1 cellular context compared by ENCODE assay signal in genomic region chr19:36749613-36750012, GRCh38.
TF ChIP-seq lines count a peak whose summit lies in the region.

No MANE protein-coding gene starts in this region.

TF ChIP-seq in K562, 482 proteins besides CTCF, POLR2A, EP300 and RAD21:
- TF ChIP-seq CBX1 (IDR thresholded peaks at IDR 0.05; ENCODE audit: low read depth) (peak; percentile 23; the same call in 1 of the 2 replicates), ZNF75A (CRISPR knock-in tag; IDR thresholded peaks at IDR 0.05) (peak; percentile 61)
